ENCODE assay signal across 8 cellular contexts in genomic region chr4:94452476-94453300, GRCh38. TPM values are rescaled to one million over a fixed set of nuclear protein-coding genes. Genes with fewer than 3 reads are reported as not detected.
A peak's percentile ranks its signal among the peaks of the same experiment; 100 is the strongest.
DNase-seq lines count a peak whose midpoint lies in the region; ATAC-seq and TF ChIP-seq lines count a peak whose summit lies in the region.

No MANE protein-coding gene starts in this region.

- peaks cover 8% of the 10 kb centered on the region for H3K36me3 ChIP-seq in HAP-1 (replicated peaks)
- H3K36me3 ChIP-seq in muscle layer of duodenum (ENCODE audit: control insufficient read depth in 1 of 2, insufficient read depth in 2 of 2, low read length in 2 of 2) = peaks cover 4 to 16% of the 10 kb centered on the region in 2 donors
- H3K36me3 ChIP-seq in tibial nerve = peaks cover 0 to 11% (median 0%) of the 10 kb centered on the region in 3 donors

- H3K4me3 ChIP-seq in HAP-1 = peak overlapping the region; percentile 90
- peak overlapping the region; percentile 60 for H3K4me3 ChIP-seq in fibroblast of mammary gland (ENCODE audit: control insufficient read depth, low read depth, low read length)
- peak overlapping the region; percentile 92 to 95 for H3K4me3 ChIP-seq in muscle layer of duodenum (ENCODE audit: low read depth in 1 of 2, low read length in 2 of 2)
- H3K4me3 ChIP-seq in tibial nerve = peak overlapping the region; percentile 78 to 98 (median 90)

- TF ChIP-seq CTCF in fibroblast of mammary gland (conservative IDR thresholded peaks at IDR 0.05; ENCODE audit: control insufficient read depth, insufficient read depth, low read depth, low read length) (no peak), tibial nerve (IDR thresholded peaks at IDR 0.05) (no peak)

- peak in 1 of 2 donors; percentile 47 for TF ChIP-seq POLR2A in tibial nerve (IDR thresholded peaks at IDR 0.05)

- H3K27me3 ChIP-seq in HAP-1 (ENCODE audit: low read depth) (no peaks in the 10 kb centered on the region), muscle layer of duodenum (ENCODE audit: low read depth, low read length) (no peaks in the 10 kb centered on the region), tibial nerve (no peaks in the 10 kb centered on the region)

- H3K4me1 ChIP-seq in HAP-1 (peaks cover 34% of the 10 kb centered on the region), muscle layer of duodenum (ENCODE audit: control insufficient read depth in 1 of 2, insufficient read depth in 2 of 2, low read length in 2 of 2) (no peaks in the 10 kb centered on the region), tibial nerve (peaks cover 0 to 56% (median 27%) of the 10 kb centered on the region in 4 donors)

- 1 to 2% methylated on average over 25 of the region's 25 CpGs for WGBS in tibial nerve, 2 donors

- H3K9me3 ChIP-seq in HAP-1 (no peaks in the 10 kb centered on the region), muscle layer of duodenum (ENCODE audit: control insufficient read depth in 1 of 2, low read length in 2 of 2) (no peaks in the 10 kb centered on the region), tibial nerve (no peaks in the 10 kb centered on the region)

- H3K27ac ChIP-seq in muscle layer of duodenum (ENCODE audit: low read length) (peak overlapping the region; percentile 97), tibial nerve (peak overlapping the region; percentile 89 to 99 (median 97))

- in situ Hi-C loops in HAP-1 (cut with MboI; ENCODE audit: low sequenced_read_pairs) = no loop called here

- TF ChIP-seq EP300 in tibial nerve (IDR thresholded peaks at IDR 0.05) = peak in 1 of 2 donors; percentile 83

- DNase-seq in GM03348 (ENCODE audit: low spot score) (peak; percentile 85), HAP-1 (ENCODE audit: low spot score in 2 of 2) (peak; percentile 75 to 84), NCI-H446 treated with DMSO at 0.1 percent for 48 hours (lab: John Stamatoyannopoulos, UW) (peak; percentile 27), fibroblast of mammary gland (ENCODE audit: low read depth) (peak; percentile 86), tibial nerve (ENCODE audit: low spot score in 2 of 2) (peak; percentile 76 to 77)
- peak; percentile 21 for DNase-seq in activated T-cell treated with anti-CD3 and anti-CD28 coated beads, Interleukin-2, amount 50 U/mL, for 1 hour

- no peak for ATAC-seq in HG02588 (IDR thresholded peaks at IDR 0.05; ENCODE audit: unreplicated experiment)

RNA-seq across cellular contexts. Expression of gene PDLIM5, which starts 0.9 kb away (rescaled TPM):
- 100 to 1,000 TPM in 2 of 4 donors, 10 to 100 TPM in 2; 73.5 to 117 (median 98.2) TPM for total RNA-seq in tibial nerve

Comparison
In these comparisons a context has a peak if more than half of its experiments do, and no peak if none do; other contexts are left out.
1. DNase-seq: peak in every context shown above with its lines; median percentile 86 in fibroblast of mammary gland; 85 in GM03348; 80 in HAP-1; 76 in tibial nerve; 27 in NCI-H446 treated with DMSO at 0.1 percent for 48 hours; 21 in activated T-cell treated with anti-CD3 and anti-CD28 coated beads, Interleukin-2, amount 50 U/mL, for 1 hour.